In the genomic region with DNA sequence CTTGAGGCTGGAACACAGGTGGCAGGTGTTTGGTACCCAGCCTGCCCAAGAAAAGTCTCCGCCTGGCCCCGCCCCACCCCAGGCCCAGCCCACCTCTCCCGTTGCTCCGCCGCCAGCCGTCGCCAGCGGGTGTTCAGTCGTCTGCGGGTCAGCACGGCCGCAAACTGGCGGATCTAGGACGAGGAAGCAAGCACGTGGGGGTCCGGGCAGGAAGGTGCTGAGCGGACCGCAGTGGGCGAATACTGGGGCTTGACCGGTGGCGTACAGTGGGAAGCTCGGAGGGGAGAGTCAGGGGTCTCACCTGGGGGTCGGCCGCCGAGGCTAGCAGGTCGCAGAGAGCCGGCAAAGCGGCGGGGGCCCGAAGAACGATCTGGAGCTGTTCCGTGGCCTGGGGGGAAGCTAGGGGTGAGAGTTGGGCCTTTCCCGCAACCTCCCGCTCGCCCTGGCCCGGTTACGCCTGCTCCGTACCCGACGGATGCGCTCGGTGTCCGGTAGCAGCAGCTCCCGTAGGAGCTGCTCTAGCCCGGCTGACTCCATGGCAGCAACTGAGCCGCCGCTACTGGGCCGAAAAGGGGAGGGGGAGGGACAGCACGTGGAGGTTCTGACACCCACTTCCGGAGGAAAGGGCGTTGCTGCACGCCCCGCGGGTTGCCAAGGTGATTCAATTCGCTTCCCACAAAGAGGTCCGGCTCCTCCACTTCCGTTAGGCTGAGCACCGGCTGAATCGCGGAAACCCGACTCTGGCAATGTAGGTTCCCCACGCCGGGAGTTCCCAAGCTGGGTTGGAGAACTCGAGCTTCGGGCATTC, we compare ENCODE assay signal across 8 cellular contexts. TPM values are rescaled to one million over a fixed set of nuclear protein-coding genes. Genes with fewer than 3 reads are reported as not detected.
DNase-seq lines count a peak whose midpoint lies in the region; ATAC-seq and TF ChIP-seq lines count a peak whose summit lies in the region.

IPO4 (minus strand) TSS at position 566 of the 808 bp plus-strand sequence; CDS start at position 537, 29 bp downstream.

- DNase-seq in GM04504 (ENCODE audit: low read depth) (peak; percentile 94), HFFc6 (peak; percentile 97), NB4 (ENCODE audit: low read depth) (peak; percentile 98), SK-N-DZ (ENCODE audit: low spot score) (peak; percentile 97)
- DNase-seq in activated naive CD4-positive, alpha-beta T cell treated with anti-CD3 and anti-CD28 coated beads for 36 hours: peak; percentile 97

- intact Hi-C loops in activated naive CD4-positive, alpha-beta T cell treated with anti-CD3 and anti-CD28 coated beads for 36 hours (cut with micrococcal nuclease): loop anchor here (1.0 to 2.0 kb wide), 9 partner anchors 16 to 254 kb away; partner anchors contain the start of genes CHMP4A, DCAF11, DHRS1 and GMPR2

- peaks cover 26% of the 10 kb centered on the region for H3K36me3 Mint-ChIP-seq in HFFc6 (ENCODE audit: low read depth)
- H3K36me3 Mint-ChIP-seq in activated naive CD4-positive, alpha-beta T cell treated with anti-CD3 and anti-CD28 coated beads for 36 hours (ENCODE audit: low read depth): peaks cover 21% of the 10 kb centered on the region

- 2% methylated on average over 7 of the region's 65 CpGs; no CpG with 5 or more reads in 1 of the 2 donors for WGBS in gastroesophageal sphincter (ENCODE audit: low coverage in 1 of 2), 2 donors

- H3K4me1 Mint-ChIP-seq in HFFc6 (ENCODE audit: low read depth): peaks cover 41% of the 10 kb centered on the region
- H3K4me1 Mint-ChIP-seq in activated naive CD4-positive, alpha-beta T cell treated with anti-CD3 and anti-CD28 coated beads for 36 hours (ENCODE audit: low read depth): peaks cover 46% of the 10 kb centered on the region

- H3K4me3 ChIP-seq in NB4 (ENCODE audit: low read depth, low read length) (peak within 1 kb of the TSS; percentile 85), gastroesophageal sphincter (peak within 1 kb of the TSS; percentile 57 to 77), neutrophil (ENCODE audit: low read depth in 1 of 2, low read length in 1 of 2) (peak within 1 kb of the TSS; percentile 70 to 74)

- H3K27ac Mint-ChIP-seq in HFFc6: peak within 1 kb of the TSS; percentile 92
- peak within 1 kb of the TSS; percentile 78 for H3K27ac Mint-ChIP-seq in activated naive CD4-positive, alpha-beta T cell treated with anti-CD3 and anti-CD28 coated beads for 36 hours

- peak within 1 kb of the TSS; percentile 2 to 83 (median 76) for H3K27ac ChIP-seq in gastroesophageal sphincter
- peak within 1 kb of the TSS; percentile 72 for H3K27ac ChIP-seq in neutrophil

- no peaks in the 10 kb centered on the region for H3K9me3 ChIP-seq in gastroesophageal sphincter
- no peaks in the 10 kb centered on the region for H3K9me3 ChIP-seq in neutrophil

- H3K4me1 ChIP-seq in gastroesophageal sphincter (peaks cover 0 to 28% (median 10%) of the 10 kb centered on the region in 3 donors), neutrophil (ENCODE audit: control insufficient read depth in 1 of 2, insufficient read depth in 1 of 2, low read depth in 1 of 2, low read length in 1 of 2) (peaks cover 15 to 16% of the 10 kb centered on the region in 2 experiments)

- H3K9me3 Mint-ChIP-seq in HFFc6: no peaks in the 10 kb centered on the region
- no peaks in the 10 kb centered on the region for H3K9me3 Mint-ChIP-seq in activated naive CD4-positive, alpha-beta T cell treated with anti-CD3 and anti-CD28 coated beads for 36 hours

- no peak for TF ChIP-seq CTCF in HFFc6 (IDR thresholded peaks at IDR 0.05)
- TF ChIP-seq CTCF in NB4 (IDR thresholded peaks at IDR 0.05; ENCODE audit: low read depth, low read length): no peak
- no peak for TF ChIP-seq CTCF in gastroesophageal sphincter (IDR thresholded peaks at IDR 0.05)
- TF ChIP-seq CTCF in neutrophil (IDR thresholded peaks at IDR 0.05): no peak
- TF ChIP-seq CTCF in subcutaneous adipose tissue (IDR thresholded peaks at IDR 0.05; ENCODE audit: low read depth): no peak

- TF ChIP-seq EP300 in gastroesophageal sphincter (IDR thresholded peaks at IDR 0.05): no peak

- H3K27me3 ChIP-seq in gastroesophageal sphincter (no peaks in the 10 kb centered on the region), neutrophil (no peaks in the 10 kb centered on the region)

- CTCF ChIA-PET in activated naive CD4-positive, alpha-beta T cell treated with anti-CD3 and anti-CD28 coated beads for 36 hours (lab: Charles Lee): interaction anchor here (0.6 to 1.9 kb wide), 7 partner anchors 28 to 200 kb away, joined by 3 to 13 read pairs (median 3); partner anchors contain the start of genes DHRS4L2, IRF9, LTB4R and RNF31

- H3K36me3 ChIP-seq in gastroesophageal sphincter (peaks cover 0 to 70% of the 10 kb centered on the region in 2 donors), neutrophil (peaks cover 45% of the 10 kb centered on the region)

- peaks cover 4% of the 10 kb centered on the region for H3K27me3 Mint-ChIP-seq in HFFc6 (ENCODE audit: insufficient read depth)
- H3K27me3 Mint-ChIP-seq in activated naive CD4-positive, alpha-beta T cell treated with anti-CD3 and anti-CD28 coated beads for 36 hours (ENCODE audit: low read depth): no peaks in the 10 kb centered on the region

- peak within 1 kb of the TSS; percentile 90 for H3K4me3 Mint-ChIP-seq in HFFc6
- peak within 1 kb of the TSS; percentile 85 for H3K4me3 Mint-ChIP-seq in activated naive CD4-positive, alpha-beta T cell treated with anti-CD3 and anti-CD28 coated beads for 36 hours

- TF ChIP-seq POLR2A in NB4 (IDR thresholded peaks at IDR 0.05; ENCODE audit: extremely low read depth, insufficient read length): peak; percentile 87
- peak; percentile 45 to 58 for TF ChIP-seq POLR2A in gastroesophageal sphincter (IDR thresholded peaks at IDR 0.05)

- peak; percentile 97 for ATAC-seq in gastroesophageal sphincter

RNA-seq across cellular contexts. Expression of gene IPO4, which starts in this region (rescaled TPM):
- 10 to 100 TPM; 70.4 to 85.2 (median 79.4) TPM for total RNA-seq in HFFc6 (2021; fragmentation: NEBNext Ultra II Directional; extraction: Animal tissue kit (Norgen Biotek cat#: 25700))
- polyA plus RNA-seq in SK-N-DZ (2014; cell fraction: cytosol; rRNA removed): 33.0 and 37.8 TPM in 2 replicates
- polyA plus RNA-seq in SK-N-DZ (2014; cell fraction: nucleus; rRNA removed): 70.3 and 80.5 TPM in 2 replicates
- total RNA-seq in activated naive CD4-positive, alpha-beta T cell treated with anti-CD3 and anti-CD28 coated beads for 36 hours: 10 to 100 TPM; 64.2 to 74.5 TPM
- 10 to 100 TPM; 16.8 to 31.6 (median 27.0) TPM for total RNA-seq in gastroesophageal sphincter
- 10 to 100 TPM; 12.1 to 60.0 (median 17.3) TPM for total RNA-seq in subcutaneous adipose tissue

Comparison
In these comparisons a context has a peak if more than half of its experiments do, and no peak if none do; other contexts are left out.
1. Peak in every context shown above with its lines: DNase-seq, ATAC-seq, H3K4me3 ChIP-seq and H3K27ac ChIP-seq.